12 cellular contexts compared by ENCODE assay signal in the genomic region with DNA sequence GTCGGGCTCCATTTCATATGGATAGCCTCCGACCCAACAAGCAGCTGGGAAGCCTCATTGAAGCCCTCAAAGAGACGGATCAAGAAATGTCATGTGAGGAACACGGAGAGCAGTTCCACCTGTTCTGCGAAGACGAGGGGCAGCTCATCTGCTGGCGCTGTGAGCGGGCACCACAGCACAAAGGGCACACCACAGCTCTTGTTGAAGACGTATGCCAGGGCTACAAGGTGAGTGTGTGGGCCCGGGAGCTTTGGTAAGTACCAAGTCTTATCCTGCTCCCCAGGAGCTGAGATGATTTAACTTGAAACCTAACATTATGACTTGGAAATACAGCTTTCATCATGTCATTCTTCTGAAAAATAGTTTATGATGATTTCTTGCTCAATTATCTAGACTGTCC. TPM values are rescaled to one million over a fixed set of nuclear protein-coding genes. Genes with fewer than 3 reads are reported as not detected.
DNase-seq lines count a peak whose midpoint lies in the region; TF ChIP-seq lines count a peak whose summit lies in the region.
"Had no signal": no experiment of that assay in that cellular context is flagged by ENCODE, and none has a peak within 500 bp of the region (broad histone marks: within the 10 kb centered on the region; RNA-seq: fewer than 3 reads in every experiment).

No MANE protein-coding gene starts in this region.

- H3K9me3 ChIP-seq in Loucy (ENCODE audit: insufficient read depth, low read depth, low read length) (no peaks in the 10 kb centered on the region), adipocyte (ENCODE audit: control insufficient read depth, low read length) (no peaks in the 10 kb centered on the region), skeletal muscle satellite cell (replicated peaks; ENCODE audit: low read length) (no peaks in the 10 kb centered on the region), MM.1S (replicated peaks; ENCODE audit: insufficient read depth, low read length) (no peaks in the 10 kb centered on the region)
- H3K9me3 ChIP-seq: MG63 had no signal

- DNase-seq in activated CD4-positive, alpha-beta T cell treated with anti-CD3 and anti-CD28 coated beads for 48 hours: peak; percentile 45
- DNase-seq in activated CD4-positive, alpha-beta T cell treated with anti-CD3 and anti-CD28 coated beads, Interleukin-2, amount 50 U/mL, for 4 hours: no peak
- DNase-seq in adipocyte (ENCODE audit: low read depth): no peak
- DNase-seq in hippocampal formation (lab: John Stamatoyannopoulos, UW): no peak
- no peak for DNase-seq in GDM1 (lab: John Stamatoyannopoulos, UW)
- DNase-seq in MM.1S: no peak
- DNase-seq: kidney glomerular epithelial cell, MG63 had no signal

- H4K20me1 ChIP-seq in Loucy (ENCODE audit: insufficient read depth, low read length, poor library complexity, severe bottlenecking) (peaks cover 6% of the 10 kb centered on the region), MM.1S (ENCODE audit: insufficient read depth, low read length) (no peaks in the 10 kb centered on the region)

- H3K79me2 ChIP-seq in Loucy (ENCODE audit: insufficient read depth, low read length) (peaks cover 55% of the 10 kb centered on the region), MM.1S (ENCODE audit: low read length) (peaks cover 11% of the 10 kb centered on the region)

- H3K4me1 ChIP-seq in Loucy (ENCODE audit: insufficient read depth, low read length, poor library complexity, severe bottlenecking) (peaks cover 52% of the 10 kb centered on the region), adipocyte (ENCODE audit: control insufficient read depth, insufficient read depth, low read length) (peaks cover 70% of the 10 kb centered on the region), skeletal muscle satellite cell (ENCODE audit: control insufficient read depth, insufficient read depth, low read length) (peaks cover 50% of the 10 kb centered on the region), MM.1S (ENCODE audit: low read length) (peaks cover 11% of the 10 kb centered on the region)

- no peak overlapping the region for H3K27ac ChIP-seq in MM.1S (ENCODE audit: low read length)

- peaks cover 8% of the 10 kb centered on the region for H3F3A ChIP-seq in Loucy (ENCODE audit: low read depth)
- peaks cover 18% of the 10 kb centered on the region for H3F3A ChIP-seq in MM.1S (ENCODE audit: insufficient read depth, low read length)

- H3K9ac ChIP-seq in Loucy (ENCODE audit: low read depth, low read length, poor library complexity, severe bottlenecking) (no peak overlapping the region), adipocyte (ENCODE audit: low read length) (no peak overlapping the region), skeletal muscle satellite cell (ENCODE audit: low read depth, low read length) (no peak overlapping the region), MM.1S (ENCODE audit: low read length) (no peak overlapping the region)

- no peak for TF ChIP-seq CTCF in Loucy (conservative IDR thresholded peaks at IDR 0.05; ENCODE audit: low read length)
- TF ChIP-seq CTCF in MM.1S (IDR thresholded peaks at IDR 0.05; ENCODE audit: low read length): no peak

- peaks cover under 1% of the 10 kb centered on the region; the same call in 1 of the 2 replicates for H3K36me3 ChIP-seq in Loucy (ENCODE audit: insufficient read depth, low read length)
- H3K36me3 ChIP-seq in adipocyte (ENCODE audit: control insufficient read depth, insufficient read depth, low read length, severe bottlenecking): peaks cover 49% of the 10 kb centered on the region
- H3K36me3 ChIP-seq in skeletal muscle satellite cell (ENCODE audit: insufficient read depth, low read length): peaks cover 52% of the 10 kb centered on the region
- no peaks in the 10 kb centered on the region for H3K36me3 ChIP-seq in MM.1S (replicated peaks; ENCODE audit: insufficient read depth, low read length)

- H2AFZ ChIP-seq in Loucy (ENCODE audit: low read length) (no peak overlapping the region), MM.1S (ENCODE audit: low read length) (no peak overlapping the region)

- H3K4me2 ChIP-seq in Loucy (ENCODE audit: low read depth, low read length, poor library complexity, severe bottlenecking) (peak overlapping the region; percentile 64), skeletal muscle satellite cell (ENCODE audit: low read length) (peak overlapping the region; percentile 13), MM.1S (ENCODE audit: low read depth, low read length) (no peak overlapping the region)

- no peaks in the 10 kb centered on the region for H3K27me3 ChIP-seq in Loucy (ENCODE audit: insufficient read depth, low read length, poor library complexity, severe bottlenecking)
- no peaks in the 10 kb centered on the region for H3K27me3 ChIP-seq in adipocyte (replicated peaks; ENCODE audit: control insufficient read depth, insufficient read depth, low read length)
- H3K27me3 ChIP-seq in skeletal muscle satellite cell (ENCODE audit: control insufficient read depth, insufficient read depth, low read length): no peaks in the 10 kb centered on the region
- no peaks in the 10 kb centered on the region for H3K27me3 ChIP-seq in MM.1S (replicated peaks; ENCODE audit: insufficient read depth, low read length)
- H3K27me3 ChIP-seq: MG63 had no signal

- H3K4me3 ChIP-seq in Loucy (ENCODE audit: low read length, poor library complexity, severe bottlenecking) (peak overlapping the region; percentile 56), adipocyte (ENCODE audit: low read length) (peak overlapping the region; percentile 73), skeletal muscle satellite cell (ENCODE audit: low read length) (no peak overlapping the region), MM.1S (ENCODE audit: low read length) (no peak overlapping the region)
- H3K4me3 ChIP-seq: MG63 had no signal

- H3K9me2 ChIP-seq in Loucy (replicated peaks; ENCODE audit: low read depth, low read length): no peaks in the 10 kb centered on the region
- H3K9me2 ChIP-seq in MM.1S (replicated peaks; ENCODE audit: insufficient read depth, low read length): no peaks in the 10 kb centered on the region

RNA-seq across cellular contexts. Expression of a gene that starts 4.1 kb away (rescaled TPM):
- 7.6 and 9.6 TPM in 2 replicates for total RNA-seq in skeletal muscle satellite cell (2012; rRNA removed)

RNA-seq across cellular contexts. Expression of a gene that starts 36.2 kb away (rescaled TPM):
- not detected in 2 replicates for total RNA-seq in skeletal muscle satellite cell (2012; rRNA removed)
- total RNA-seq: A172, subcutaneous adipose tissue had no signal

Comparison
In these comparisons a context has a peak if more than half of its experiments do, and no peak if none do; other contexts are left out.
1. H3K4me3 ChIP-seq: peak in Loucy (single experiment) and adipocyte (single experiment); none in skeletal muscle satellite cell (single experiment) and MM.1S (single experiment).